17 cellular contexts compared by ENCODE assay signal in genomic region chr13:78689011-78689410, GRCh38. TPM values are rescaled to one million over a fixed set of nuclear protein-coding genes. Genes with fewer than 3 reads are reported as not detected.
DNase-seq lines count a peak whose midpoint lies in the region; ATAC-seq and TF ChIP-seq lines count a peak whose summit lies in the region.
"Had no signal": no experiment of that assay in that cellular context is flagged by ENCODE, and none has a peak within 500 bp of the region (broad histone marks: within the 10 kb centered on the region; RNA-seq: fewer than 3 reads in every experiment).

No MANE protein-coding gene starts in this region.

- H3K9me2 ChIP-seq in Loucy (replicated peaks; ENCODE audit: low read depth, low read length) = no peaks in the 10 kb centered on the region

- CTCF ChIA-PET in activated naive CD4-positive, alpha-beta T cell treated with anti-CD3 and anti-CD28 coated beads, Interleukin-2, amount 10 ng/mL, durations not matched to agents 7 days and 5 days (lab: Charles Lee) = no interaction called here

- no peak overlapping the region for H3K27ac Mint-ChIP-seq in activated naive CD4-positive, alpha-beta T cell treated with anti-CD3 and anti-CD28 coated beads, Interleukin-2, amount 10 ng/mL, durations not matched to agents 7 days and 5 days
- H3K27ac Mint-ChIP-seq: activated CD4-positive, alpha-beta T cell treated with anti-CD3 and anti-CD28 coated beads for 36 hours had no signal

- no peaks in the 10 kb centered on the region for H3K27me3 ChIP-seq in Loucy (ENCODE audit: insufficient read depth, low read length, poor library complexity, severe bottlenecking)
- H3K27me3 ChIP-seq: gastrocnemius medialis, left lung, stomach had no signal

- DNase-seq in DMS114 treated with DMSO at 0.1 percent for 48 hours (lab: John Stamatoyannopoulos, UW; ENCODE audit: unreplicated experiment) (peak; percentile 2), choroid plexus epithelial cell (ENCODE audit: low read depth) (peak; percentile 10), lung microvascular endothelial cell (ENCODE audit: low read depth in 2 of 2) (peak; percentile 3 to 38)
- no peak for DNase-seq in activated effector memory CD4-positive, alpha-beta T cell treated with Interleukin-2 at 50 U/mL for 16 hours
- DNase-seq in activated naive CD4-positive, alpha-beta T cell treated with anti-CD3 and anti-CD28 coated beads, Interleukin-2, amount 10 ng/mL, durations not matched to agents 7 days and 5 days = no peak
- DNase-seq: activated CD4-positive, alpha-beta T cell treated with anti-CD3 and anti-CD28 coated beads for 36 hours; anterior cingulate cortex; gastrocnemius medialis; GDM1; left lung; NCI-H2081 treated with DMSO at 0.1 percent for 48 hours; stomach had no signal

- H3K9me3 ChIP-seq in Loucy (ENCODE audit: insufficient read depth, low read depth, low read length) = no peaks in the 10 kb centered on the region; the same call in 1 of the 2 replicates
- H3K9me3 ChIP-seq: gastrocnemius medialis, left lung had no signal

- H3K4me1 ChIP-seq in Loucy (ENCODE audit: insufficient read depth, low read length, poor library complexity, severe bottlenecking) = peaks cover 23% of the 10 kb centered on the region
- H3K4me1 ChIP-seq: gastrocnemius medialis, left lung, stomach had no signal

- TF ChIP-seq CTCF in Loucy (conservative IDR thresholded peaks at IDR 0.05; ENCODE audit: low read length) (0 out of 2 replicates have a peak, but pooled peaks have one; percentile 13), choroid plexus epithelial cell (conservative IDR thresholded peaks at IDR 0.05; ENCODE audit: low read depth, low read length) (peak; percentile 25)

- no peak overlapping the region for H2AFZ ChIP-seq in Loucy (ENCODE audit: low read length)

- no peaks in the 10 kb centered on the region for H3K36me3 Mint-ChIP-seq in activated naive CD4-positive, alpha-beta T cell treated with anti-CD3 and anti-CD28 coated beads, Interleukin-2, amount 10 ng/mL, durations not matched to agents 7 days and 5 days
- H3K36me3 Mint-ChIP-seq: CD14-positive monocyte had no signal

- ATAC-seq in GM19397 (IDR thresholded peaks at IDR 0.05; ENCODE audit: unreplicated experiment) = no peak
- no peak for ATAC-seq in GM18498 (IDR thresholded peaks at IDR 0.05; ENCODE audit: unreplicated experiment)
- ATAC-seq: activated CD4-positive, alpha-beta T cell treated with anti-CD3 and anti-CD28 coated beads for 36 hours; gastrocnemius medialis; left lung had no signal

- H3K4me1 Mint-ChIP-seq in activated naive CD4-positive, alpha-beta T cell treated with anti-CD3 and anti-CD28 coated beads, Interleukin-2, amount 10 ng/mL, durations not matched to agents 7 days and 5 days = no peaks in the 10 kb centered on the region
- H3K4me1 Mint-ChIP-seq: activated CD4-positive, alpha-beta T cell treated with anti-CD3 and anti-CD28 coated beads for 36 hours; CD14-positive monocyte; neural crest cell had no signal

- peaks cover 2% of the 10 kb centered on the region for H3K9me3 Mint-ChIP-seq in activated naive CD4-positive, alpha-beta T cell treated with anti-CD3 and anti-CD28 coated beads, Interleukin-2, amount 10 ng/mL, durations not matched to agents 7 days and 5 days
- H3K9me3 Mint-ChIP-seq: neural crest cell had no signal

- H3K4me2 ChIP-seq in Loucy (ENCODE audit: low read depth, low read length, poor library complexity, severe bottlenecking) = no peak overlapping the region

- H4K20me1 ChIP-seq in Loucy (ENCODE audit: insufficient read depth, low read length, poor library complexity, severe bottlenecking) = no peaks in the 10 kb centered on the region

- no peak overlapping the region for H3K4me3 Mint-ChIP-seq in activated naive CD4-positive, alpha-beta T cell treated with anti-CD3 and anti-CD28 coated beads, Interleukin-2, amount 10 ng/mL, durations not matched to agents 7 days and 5 days
- H3K4me3 Mint-ChIP-seq: activated CD4-positive, alpha-beta T cell treated with anti-CD3 and anti-CD28 coated beads for 36 hours; CD14-positive monocyte; neural crest cell had no signal

- no peaks in the 10 kb centered on the region for H3K79me2 ChIP-seq in Loucy (ENCODE audit: insufficient read depth, low read length)

- no peak overlapping the region for H3K9ac ChIP-seq in Loucy (ENCODE audit: low read depth, low read length, poor library complexity, severe bottlenecking)

- H3K36me3 ChIP-seq in Loucy (ENCODE audit: insufficient read depth, low read length) = no peaks in the 10 kb centered on the region
- H3K36me3 ChIP-seq: gastrocnemius medialis, left lung, stomach had no signal

- no peaks in the 10 kb centered on the region for H3F3A ChIP-seq in Loucy (ENCODE audit: low read depth)

- peaks cover 4% of the 10 kb centered on the region for H3K27me3 Mint-ChIP-seq in activated naive CD4-positive, alpha-beta T cell treated with anti-CD3 and anti-CD28 coated beads, Interleukin-2, amount 10 ng/mL, durations not matched to agents 7 days and 5 days

- H3K4me3 ChIP-seq in Loucy (ENCODE audit: low read length, poor library complexity, severe bottlenecking) = no peak overlapping the region
- no peak overlapping the region for H3K4me3 ChIP-seq in choroid plexus epithelial cell (ENCODE audit: low read depth, low read length)
- H3K4me3 ChIP-seq: gastrocnemius medialis, left lung, stomach had no signal

RNA-seq across cellular contexts. Expression of gene OBI1, which starts 30.1 kb away (rescaled TPM):
- 14.2 and 17.3 TPM in 2 replicates for total RNA-seq in lung microvascular endothelial cell

Comparison
In these comparisons a context has a peak if more than half of its experiments do, and no peak if none do; other contexts are left out.
1. DNase-seq: peak in DMS114 treated with DMSO at 0.1 percent for 48 hours (single experiment), choroid plexus epithelial cell (single experiment) and lung microvascular endothelial cell (2 of 2); none in activated effector memory CD4-positive, alpha-beta T cell treated with Interleukin-2 at 50 U/mL for 16 hours (single experiment) and activated naive CD4-positive, alpha-beta T cell treated with anti-CD3 and anti-CD28 coated beads, Interleukin-2, amount 10 ng/mL, durations not matched to agents 7 days and 5 days (single experiment).